In genomic region chr5:53560506-53561191, GRCh38 we compare ENCODE assay signal across 8 cellular contexts. TPM values are rescaled to one million over a fixed set of nuclear protein-coding genes. Genes with fewer than 3 reads are reported as not detected.
DNase-seq lines count a peak whose midpoint lies in the region; TF ChIP-seq lines count a peak whose summit lies in the region.

Gene NDUFS4, plus strand, starts transcription at chr5:53560639. Its CDS starts 24 bp downstream, at chr5:53560663.

- peaks cover 8% of the 10 kb centered on the region for H3K9me3 Mint-ChIP-seq in neural crest cell

- peak within 1 kb of the TSS; percentile 75 to 94 for H3K4me3 ChIP-seq in foreskin fibroblast (ENCODE audit: low read depth in 1 of 2, low read length in 2 of 2)
- H3K4me3 ChIP-seq in stomach smooth muscle (ENCODE audit: low read length in 2 of 2) = peak within 1 kb of the TSS; percentile 89 to 93

- H3K27me3 Mint-ChIP-seq in neural crest cell (ENCODE audit: low read depth) = no peaks in the 10 kb centered on the region

- no peaks in the 10 kb centered on the region for H3K27me3 ChIP-seq in stomach smooth muscle (ENCODE audit: control insufficient read depth in 1 of 2, insufficient read depth in 2 of 2, low read length in 2 of 2)

- peak within 1 kb of the TSS; percentile 85 to 90 for H3K9ac ChIP-seq in stomach smooth muscle (ENCODE audit: low read length in 2 of 2)

- no peaks in the 10 kb centered on the region for H3K4me1 ChIP-seq in stomach smooth muscle (ENCODE audit: control insufficient read depth, insufficient read depth, low read length)

- peak within 1 kb of the TSS; percentile 97 for H3K4me3 Mint-ChIP-seq in neural crest cell

- TF ChIP-seq CTCF in foreskin fibroblast (IDR thresholded peaks at IDR 0.05; ENCODE audit: low read depth, low read length) (no peak), neural crest cell (conservative IDR thresholded peaks at IDR 0.05) (no peak)

- no peaks in the 10 kb centered on the region for H3K9me3 ChIP-seq in stomach smooth muscle (ENCODE audit: control insufficient read depth in 2 of 2, low read length in 2 of 2)

- H3K36me3 ChIP-seq in stomach smooth muscle (ENCODE audit: control insufficient read depth in 2 of 2, insufficient read depth in 2 of 2, low read length in 2 of 2) = no peaks in the 10 kb centered on the region

- H3K27ac Mint-ChIP-seq in neural crest cell (ENCODE audit: unreplicated experiment) = peak within 1 kb of the TSS; percentile 99

- DNase-seq in EH (ENCODE audit: low read depth) (peak; percentile 86), GOT3 (lab: John Stamatoyannopoulos, UW) (peak; percentile 51), LoVo (ENCODE audit: low spot score) (peak; percentile 92), SHP77 treated with DMSO at 0.1 percent for 48 hours (lab: John Stamatoyannopoulos, UW) (peak; percentile 51), activated gamma-delta T cell (lab: John Stamatoyannopoulos, UW) (peak; percentile 8), foreskin fibroblast (peak; percentile 90 to 96), neural crest cell (ENCODE audit: low read depth, low spot score) (peak; percentile 88)

- no peaks in the 10 kb centered on the region for H3K36me3 Mint-ChIP-seq in neural crest cell (ENCODE audit: low read depth)

- peak within 1 kb of the TSS; percentile 72 for H3K27ac ChIP-seq in stomach smooth muscle (ENCODE audit: low read length)

- peaks cover 31% of the 10 kb centered on the region for H3K4me1 Mint-ChIP-seq in neural crest cell

RNA-seq across cellular contexts. Expression of gene NDUFS4, which starts in this region (rescaled TPM):
- total RNA-seq in neural crest cell = 78.7 and 80.8 TPM in 2 replicates

Comparison
In these comparisons a context has a peak if more than half of its experiments do, and no peak if none do; other contexts are left out.
1. Peak in every context shown above with its lines: DNase-seq, H3K4me3 ChIP-seq and H3K27ac ChIP-seq.
2. DNase-seq: peak in every context shown above with its lines; median percentile 93 in foreskin fibroblast; 92 in LoVo; 88 in neural crest cell; 86 in EH; 51 in GOT3; 51 in SHP77 treated with DMSO at 0.1 percent for 48 hours; 8 in activated gamma-delta T cell.